2 cellular contexts compared by ENCODE assay signal in genomic region chr22:37499789-37500188, GRCh38.
TF ChIP-seq lines count a peak whose summit lies in the region.

No MANE protein-coding gene starts in this region.

TF ChIP-seq in SK-N-SH, 30 proteins besides CTCF, POLR2A, EP300 and RAD21 (continued from another document):
- TF ChIP-seq USF2 (IDR thresholded peaks at IDR 0.05; ENCODE audit: borderline replicate concordance, low read depth, low read length) (no peak), CHD2 (IDR thresholded peaks at IDR 0.05; ENCODE audit: low read length, partially characterized antibody) (peak; percentile 70), RFX5 (IDR thresholded peaks at IDR 0.05; ENCODE audit: low read length) (no peak), SIN3A (IDR thresholded peaks at IDR 0.05; ENCODE audit: borderline replicate concordance, low read depth, low read length) (no peak), EZH2phosphoT487 (IDR thresholded peaks at IDR 0.05; ENCODE audit: borderline replicate concordance, low read depth) (no peak)
TF ChIP-seq in SK-N-SH: peak in this region for 4.

TF ChIP-seq in SK-N-SH treated with all-trans-retinoic acid at 6 μM for 48 hours, 23 proteins besides CTCF, POLR2A, EP300 and RAD21 (continued from another document):
- TF ChIP-seq POU6F1 (CRISPR knock-in tag; IDR thresholded peaks at IDR 0.05; ENCODE audit: borderline replicate concordance, low read depth): no peak
- no peak for TF ChIP-seq CSRNP3 (CRISPR knock-in tag; IDR thresholded peaks at IDR 0.05)
- TF ChIP-seq TSHZ2 (CRISPR knock-in tag; IDR thresholded peaks at IDR 0.05): no peak
- no peak for TF ChIP-seq ZFP3 (CRISPR knock-in tag; IDR thresholded peaks at IDR 0.05)
- no peak for TF ChIP-seq PATZ1 (CRISPR knock-in tag; IDR thresholded peaks at IDR 0.05; ENCODE audit: borderline replicate concordance)
- no peak for TF ChIP-seq ZNF565 (CRISPR knock-in tag; conservative IDR thresholded peaks at IDR 0.05; ENCODE audit: low read depth)
- no peak for TF ChIP-seq TCF4 (CRISPR knock-in tag; IDR thresholded peaks at IDR 0.05; ENCODE audit: borderline replicate concordance)
- no peak for TF ChIP-seq ARNTL (CRISPR knock-in tag; IDR thresholded peaks at IDR 0.05; ENCODE audit: borderline replicate concordance, low read depth)
- no peak for TF ChIP-seq ZFP30 (CRISPR knock-in tag; IDR thresholded peaks at IDR 0.05)
- TF ChIP-seq SNAI2 (CRISPR knock-in tag; IDR thresholded peaks at IDR 0.05): no peak
TF ChIP-seq in SK-N-SH treated with all-trans-retinoic acid at 6 μM for 48 hours: peak in this region for 0.
